In genomic region chr15:64153480-64154367, GRCh38 we compare ENCODE assay signal across 8 cellular contexts.
DNase-seq lines count a peak whose midpoint lies in the region; ATAC-seq and TF ChIP-seq lines count a peak whose summit lies in the region.

No MANE protein-coding gene starts in this region.

- DNase-seq in DMS153 (lab: John Stamatoyannopoulos, UW): peak; percentile 44
- DNase-seq in HuH-7.5 (ENCODE audit: low spot score): peak; percentile 93
- peak; percentile 93 for DNase-seq in activated T-cell treated with anti-CD3 and anti-CD28 coated beads for 1 hour (ENCODE audit: low read depth)
- peak; percentile 90 to 94 for DNase-seq in erythroblast (lab: John Stamatoyannopoulos, UW)
- DNase-seq in stimulated activated CD8-positive, alpha-beta memory T cell treated with anti-CD3 and anti-CD28 coated beads, Interleukin-7, amount 100 ng/mL, for 4 hours (ENCODE audit: low read depth in 2 of 2): peak; percentile 80 to 81

- H3K4me2 ChIP-seq in OCI-LY3 (ENCODE audit: low read length): peak overlapping the region; percentile 89

- H3K9me3 ChIP-seq in OCI-LY3 (ENCODE audit: insufficient read depth, low read length) (no peaks in the 10 kb centered on the region), muscle layer of colon (ENCODE audit: low read length) (no peaks in the 10 kb centered on the region)

- H3K27ac ChIP-seq in OCI-LY3 (ENCODE audit: low read length) (peak overlapping the region; percentile 45), muscle layer of colon (ENCODE audit: low read depth, low read length) (peak overlapping the region; percentile 24)

- H3K4me1 ChIP-seq in OCI-LY3 (ENCODE audit: low read length) (peaks cover 35% of the 10 kb centered on the region), muscle layer of colon (ENCODE audit: insufficient read depth, low read length) (peaks cover 19% of the 10 kb centered on the region)

- H3K79me2 ChIP-seq in OCI-LY3 (ENCODE audit: low read length): peaks cover 8% of the 10 kb centered on the region

- no peak overlapping the region for H2AFZ ChIP-seq in OCI-LY3 (ENCODE audit: low read depth, low read length)

- H3K27me3 ChIP-seq in OCI-LY3 (ENCODE audit: low read depth, low read length) (no peaks in the 10 kb centered on the region), muscle layer of colon (ENCODE audit: control insufficient read depth in 1 of 2, insufficient read depth in 2 of 2, low read length in 2 of 2) (peaks cover 14 to 24% of the 10 kb centered on the region in 2 donors)

- TF ChIP-seq POLR2A in erythroblast (IDR thresholded peaks at IDR 0.05; ENCODE audit: low read length): peak; percentile 48

- H3K4me3 ChIP-seq in OCI-LY3 (ENCODE audit: low read length) (peak overlapping the region; percentile 85), muscle layer of colon (ENCODE audit: low read depth in 1 of 2, low read length in 2 of 2) (no peak overlapping the region)

- peak; percentile 92 for TF ChIP-seq CTCF in OCI-LY3 (IDR thresholded peaks at IDR 0.05; ENCODE audit: low read depth, low read length)

- H4K20me1 ChIP-seq in OCI-LY3 (ENCODE audit: insufficient read depth, low read length): peaks cover 31% of the 10 kb centered on the region

- H3K9ac ChIP-seq in OCI-LY3 (ENCODE audit: low read length): peak overlapping the region; percentile 71; the same call in 1 of the 2 replicates
- H3K9ac ChIP-seq in muscle layer of colon (ENCODE audit: low read length): no peak overlapping the region

- peak; percentile 48 for ATAC-seq in GM21528 (IDR thresholded peaks at IDR 0.05; ENCODE audit: low FRiP score, unreplicated experiment)

- H3K36me3 ChIP-seq in OCI-LY3 (replicated peaks; ENCODE audit: low read depth, low read length): peaks cover 39% of the 10 kb centered on the region
- H3K36me3 ChIP-seq in muscle layer of colon (ENCODE audit: insufficient read depth, low read length): peaks cover 45% of the 10 kb centered on the region
